21 cellular contexts compared by ENCODE assay signal in the genomic region with DNA sequence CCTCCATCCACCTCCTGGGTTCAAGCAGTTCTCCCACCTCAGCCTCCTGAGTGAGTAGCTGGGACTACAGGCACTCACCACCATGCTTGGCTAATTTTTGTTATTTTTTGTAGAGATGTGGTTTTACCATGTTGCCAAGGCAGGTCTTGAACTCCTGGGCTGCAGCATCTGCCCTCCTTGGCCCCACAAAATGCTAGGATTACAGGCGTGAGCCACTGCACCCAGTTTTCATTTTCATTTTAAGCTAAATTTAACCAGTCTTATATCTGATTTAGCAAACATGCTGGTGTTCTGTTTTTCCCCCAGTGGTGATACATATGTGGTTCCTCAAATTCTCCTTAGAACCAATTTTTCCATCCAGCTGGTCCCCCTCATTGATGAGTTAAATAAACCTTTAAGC. TPM values are rescaled to one million over a fixed set of nuclear protein-coding genes. Genes with fewer than 3 reads are reported as not detected.
A peak's percentile ranks its signal among the peaks of the same experiment; 100 is the strongest.
DNase-seq lines count a peak whose midpoint lies in the region; ATAC-seq and TF ChIP-seq lines count a peak whose summit lies in the region.
"Had no signal": no experiment of that assay in that cellular context is flagged by ENCODE, and none has a peak within 500 bp of the region (broad histone marks: within the 10 kb centered on the region; RNA-seq: fewer than 3 reads in every experiment).

No MANE protein-coding gene starts in this region.

- H3K36me3 Mint-ChIP-seq in H9 (ENCODE audit: insufficient read depth in 1 of 3, low read depth in 3 of 3) (peaks cover 2 to 10% (median 4%) of the 10 kb centered on the region in 3 experiments; a peak in 4 of 7 replicates), neural progenitor cell (no peaks in the 10 kb centered on the region)
- no peaks in the 10 kb centered on the region for H3K36me3 Mint-ChIP-seq in activated CD8-positive, alpha-beta T cell treated with anti-CD3 and anti-CD28 coated beads, Interleukin-2, amount 10 ng/mL, durations not matched to agents 7 days and 5 days (ENCODE audit: low read depth)
- H3K36me3 Mint-ChIP-seq: naive thymus-derived CD8-positive, alpha-beta T cell; stimulated activated effector memory CD8-positive, alpha-beta T cell treated with anti-CD3 and anti-CD28 coated beads, Interleukin-12 subunit alpha, Interleukin-12 subunit beta, amount 100 ng/mL, for 72 hours had no signal

- no peak overlapping the region for H4K91ac ChIP-seq in H9 (ENCODE audit: insufficient read length, low read depth, low read length)

- no peak overlapping the region for H3K14ac ChIP-seq in H9 (ENCODE audit: insufficient read depth, low read length)

- no peak overlapping the region for H3K23ac ChIP-seq in H9 (ENCODE audit: insufficient read length, low read depth, low read length)

- ATAC-seq in activated CD8-positive, alpha-beta T cell treated with anti-CD3 and anti-CD28 coated beads, Interleukin-2, amount 10 ng/mL, durations not matched to agents 7 days and 5 days: no peak
- ATAC-seq: naive thymus-derived CD8-positive, alpha-beta T cell; sciatic nerve; stimulated activated effector memory CD8-positive, alpha-beta T cell treated with anti-CD3 and anti-CD28 coated beads, Interleukin-12 subunit alpha, Interleukin-12 subunit beta, amount 100 ng/mL, for 72 hours had no signal

- H2AFZ ChIP-seq in H9 (ENCODE audit: low read length): no peak overlapping the region
- no peak overlapping the region for H2AFZ ChIP-seq in OCI-LY1 (ENCODE audit: low read length)
- H2AFZ ChIP-seq in neural progenitor cell (replicated peaks): no peak overlapping the region

- no peak overlapping the region for H2BK120ac ChIP-seq in H9 (ENCODE audit: low read depth, low read length, poor library complexity, severe bottlenecking)

- H4K20me1 ChIP-seq in H9 (ENCODE audit: control insufficient read depth, insufficient read depth, insufficient read length) (no peaks in the 10 kb centered on the region), OCI-LY1 (ENCODE audit: insufficient read depth, low read length) (no peaks in the 10 kb centered on the region), neural progenitor cell (ENCODE audit: low read depth) (no peaks in the 10 kb centered on the region)

- H3K79me1 ChIP-seq in H9 (ENCODE audit: insufficient read depth, low read depth, low read length, poor library complexity, severe bottlenecking): no peaks in the 10 kb centered on the region

- H3K27ac Mint-ChIP-seq in H9: peak overlapping the region in 2 of 3 experiments; percentile 28 to 47; a peak in 2 of 7 replicates
- H3K27ac Mint-ChIP-seq in activated CD8-positive, alpha-beta T cell treated with anti-CD3 and anti-CD28 coated beads, Interleukin-2, amount 10 ng/mL, durations not matched to agents 7 days and 5 days: no peak overlapping the region
- no peak overlapping the region for H3K27ac Mint-ChIP-seq in neural progenitor cell
- H3K27ac Mint-ChIP-seq: activated naive CD8-positive, alpha-beta T cell; stimulated activated effector memory CD8-positive, alpha-beta T cell treated with anti-CD3 and anti-CD28 coated beads, Interleukin-12 subunit alpha, Interleukin-12 subunit beta, amount 100 ng/mL, for 72 hours had no signal

- H3K23me2 ChIP-seq in H9 (ENCODE audit: insufficient read length, low read depth, low read length, poor library complexity, severe bottlenecking): no peaks in the 10 kb centered on the region

- H3K9me3 Mint-ChIP-seq in H9 (no peaks in the 10 kb centered on the region; a peak in 2 of 5 replicates), neural progenitor cell (peaks cover 5% of the 10 kb centered on the region)
- no peaks in the 10 kb centered on the region for H3K9me3 Mint-ChIP-seq in activated CD8-positive, alpha-beta T cell treated with anti-CD3 and anti-CD28 coated beads, Interleukin-2, amount 10 ng/mL, durations not matched to agents 7 days and 5 days (ENCODE audit: insufficient read depth)
- H3K9me3 Mint-ChIP-seq: naive thymus-derived CD8-positive, alpha-beta T cell; stimulated activated effector memory CD8-positive, alpha-beta T cell treated with anti-CD3 and anti-CD28 coated beads, Interleukin-12 subunit alpha, Interleukin-12 subunit beta, amount 100 ng/mL, for 72 hours had no signal

- H3K4me1 ChIP-seq in H9 (ENCODE audit: insufficient read depth, low read length) (no peaks in the 10 kb centered on the region), OCI-LY1 (ENCODE audit: insufficient read depth, low read length, severe bottlenecking) (peaks cover 28% of the 10 kb centered on the region), neural progenitor cell (no peaks in the 10 kb centered on the region)
- H3K4me1 ChIP-seq: HAP-1 had no signal

- no peaks in the 10 kb centered on the region for H3K27me3 Mint-ChIP-seq in H9 (ENCODE audit: low read depth)
- H3K27me3 Mint-ChIP-seq in activated CD8-positive, alpha-beta T cell treated with anti-CD3 and anti-CD28 coated beads, Interleukin-2, amount 10 ng/mL, durations not matched to agents 7 days and 5 days (ENCODE audit: low read depth): peaks cover 2% of the 10 kb centered on the region
- peaks cover 5% of the 10 kb centered on the region for H3K27me3 Mint-ChIP-seq in neural progenitor cell (ENCODE audit: insufficient read depth, low read depth)
- H3K27me3 Mint-ChIP-seq: activated naive CD8-positive, alpha-beta T cell; naive thymus-derived CD8-positive, alpha-beta T cell had no signal

- H4K5ac ChIP-seq in H9 (ENCODE audit: insufficient read length, low read depth, low read length): no peak overlapping the region

- H3K27me3 ChIP-seq in GM06990 (replicated peaks; ENCODE audit: control insufficient read depth, insufficient read depth, low read length) (no peaks in the 10 kb centered on the region), H9 (ENCODE audit: insufficient read depth, low read length) (no peaks in the 10 kb centered on the region), OCI-LY1 (ENCODE audit: insufficient read depth, low read length) (no peaks in the 10 kb centered on the region), neural progenitor cell (no peaks in the 10 kb centered on the region)
- H3K27me3 ChIP-seq: esophagus squamous epithelium, ovary had no signal

- no peak overlapping the region for H4K8ac ChIP-seq in H9 (replicated peaks; ENCODE audit: insufficient read length, low read depth, low read length)

- H3K4ac ChIP-seq in H9 (ENCODE audit: low read depth, low read length): no peak overlapping the region

- H2BK20ac ChIP-seq in H9 (ENCODE audit: low read depth, low read length, poor library complexity, severe bottlenecking): no peak overlapping the region

- H2BK5ac ChIP-seq in H9 (ENCODE audit: insufficient read length, low read length): no peak overlapping the region

- CTCF ChIA-PET in activated CD8-positive, alpha-beta T cell treated with anti-CD3 and anti-CD28 coated beads, Interleukin-2, amount 10 ng/mL, durations not matched to agents 7 days and 5 days (lab: Charles Lee): interaction anchor here (0.6 to 3.6 kb wide), 5 partner anchors 43 to 410 kb away, joined by 3 to 15 read pairs (median 4); no protein-coding TSS in a partner anchor

- H3K27ac ChIP-seq in H9 (ENCODE audit: insufficient read length, low read depth, low read length) (no peak overlapping the region), OCI-LY1 (ENCODE audit: low read depth, low read length, poor library complexity, severe bottlenecking) (peak overlapping the region; percentile 53), neural progenitor cell (no peak overlapping the region)
- H3K27ac ChIP-seq: C4-2B, esophagus squamous epithelium, ovary had no signal

- H3K9me3 ChIP-seq in H9 (ENCODE audit: control insufficient read depth, low read depth, low read length) (no peaks in the 10 kb centered on the region), OCI-LY1 (ENCODE audit: low read length) (no peaks in the 10 kb centered on the region), neural progenitor cell (ENCODE audit: low read depth) (no peaks in the 10 kb centered on the region)
- H3K9me3 ChIP-seq: esophagus squamous epithelium, HAP-1, ovary had no signal

- peaks cover 11 to 12% of the 10 kb centered on the region in 2 experiments for H3K4me1 Mint-ChIP-seq in H9
- H3K4me1 Mint-ChIP-seq in activated CD8-positive, alpha-beta T cell treated with anti-CD3 and anti-CD28 coated beads, Interleukin-2, amount 10 ng/mL, durations not matched to agents 7 days and 5 days (ENCODE audit: low read depth): peaks cover 14% of the 10 kb centered on the region
- peaks cover 4% of the 10 kb centered on the region for H3K4me1 Mint-ChIP-seq in neural progenitor cell
- H3K4me1 Mint-ChIP-seq: stimulated activated effector memory CD8-positive, alpha-beta T cell treated with anti-CD3 and anti-CD28 coated beads, Interleukin-12 subunit alpha, Interleukin-12 subunit beta, amount 100 ng/mL, for 72 hours had no signal

- H2AK5ac ChIP-seq in H9 (ENCODE audit: insufficient read length, low read length): no peak overlapping the region

- DNase-seq in GM06990 (ENCODE audit: extremely low read depth, insufficient read length) (peak; percentile 13), H9 (no peak), glomerular visceral epithelial cell (ENCODE audit: extremely low spot score) (peak; percentile 18), AG20443 (ENCODE audit: low spot score) (no peak), neural progenitor cell (ENCODE audit: low spot score) (no peak), NCI-H1417 (lab: John Stamatoyannopoulos, UW) (no peak)
- no peak for DNase-seq in activated CD8-positive, alpha-beta T cell treated with anti-CD3 and anti-CD28 coated beads, Interleukin-2, amount 10 ng/mL, durations not matched to agents 7 days and 5 days
- DNase-seq: esophagus squamous epithelium; kidney glomerular epithelial cell; mesendoderm; naive thymus-derived CD8-positive, alpha-beta T cell; NCI-H2029; NCI-H226; NCI-H774; ovary had no signal

- H3K36me3 ChIP-seq in GM06990 (ENCODE audit: control insufficient read depth, insufficient read depth, low read length): no peaks in the 10 kb centered on the region
- H3K36me3 ChIP-seq in OCI-LY1 (ENCODE audit: insufficient read depth, low read length): no peaks in the 10 kb centered on the region
- no peaks in the 10 kb centered on the region for H3K36me3 ChIP-seq in neural progenitor cell
- H3K36me3 ChIP-seq: esophagus squamous epithelium, HAP-1, ovary had no signal

- H3K79me2 ChIP-seq in H9 (ENCODE audit: insufficient read depth, low read length): no peaks in the 10 kb centered on the region
- no peaks in the 10 kb centered on the region for H3K79me2 ChIP-seq in OCI-LY1 (ENCODE audit: insufficient read depth, low read length)
- no peaks in the 10 kb centered on the region for H3K79me2 ChIP-seq in neural progenitor cell (ENCODE audit: low read depth)

- no peak overlapping the region for H3K4me3 ChIP-seq in GM06990 (replicated peaks; ENCODE audit: low read depth, low read length)
- no peak overlapping the region for H3K4me3 ChIP-seq in OCI-LY1 (ENCODE audit: low read depth, low read length, poor library complexity, severe bottlenecking)
- H3K4me3 ChIP-seq in neural progenitor cell: no peak overlapping the region
- H3K4me3 ChIP-seq: esophagus squamous epithelium, HAP-1, ovary had no signal

- H3K4me2 ChIP-seq in H9 (ENCODE audit: insufficient read depth, insufficient read length, low read length) (no peak overlapping the region), OCI-LY1 (ENCODE audit: low read length) (peak overlapping the region; percentile 33; the same call in 1 of the 2 replicates), neural progenitor cell (no peak overlapping the region)

- TF ChIP-seq CTCF in GM06990 (IDR thresholded peaks at IDR 0.05; ENCODE audit: insufficient read depth, low read length, poor library complexity, severe bottlenecking) (no peak), H9 (conservative IDR thresholded peaks at IDR 0.05) (0 out of 3 replicates have a peak, but pooled peaks have one; percentile 15), OCI-LY1 (IDR thresholded peaks at IDR 0.05; ENCODE audit: low read length) (peak; percentile 11; the same call in 1 of the 2 replicates), neural progenitor cell (IDR thresholded peaks at IDR 0.05) (no peak)

- H2BK15ac ChIP-seq in H9 (ENCODE audit: low read depth, low read length): no peak overlapping the region

- POLR2A ChIA-PET in activated CD8-positive, alpha-beta T cell treated with anti-CD3 and anti-CD28 coated beads, Interleukin-2, amount 10 ng/mL, durations not matched to agents 7 days and 5 days (lab: Charles Lee): no interaction called here

- no peaks in the 10 kb centered on the region for H3K9me2 ChIP-seq in OCI-LY1 (ENCODE audit: low read depth, low read length)

- H3K4me3 Mint-ChIP-seq in H9 (no peak overlapping the region), neural progenitor cell (no peak overlapping the region)
- no peak overlapping the region for H3K4me3 Mint-ChIP-seq in activated CD8-positive, alpha-beta T cell treated with anti-CD3 and anti-CD28 coated beads, Interleukin-2, amount 10 ng/mL, durations not matched to agents 7 days and 5 days
- H3K4me3 Mint-ChIP-seq: activated naive CD8-positive, alpha-beta T cell; naive thymus-derived CD8-positive, alpha-beta T cell; stimulated activated effector memory CD8-positive, alpha-beta T cell treated with anti-CD3 and anti-CD28 coated beads, Interleukin-12 subunit alpha, Interleukin-12 subunit beta, amount 100 ng/mL, for 72 hours had no signal

- H2BK12ac ChIP-seq in H9 (ENCODE audit: insufficient read length, low read depth, low read length): no peak overlapping the region

- H3K9ac ChIP-seq in H9 (ENCODE audit: extremely low read depth, insufficient read length, low read length) (no peak overlapping the region), OCI-LY1 (ENCODE audit: low read length) (no peak overlapping the region), neural progenitor cell (no peak overlapping the region)

- no peak overlapping the region for H3T11ph ChIP-seq in H9 (ENCODE audit: low read length)

- no peak overlapping the region for H3K56ac ChIP-seq in H9 (ENCODE audit: insufficient read length, low read depth, low read length)

- WGBS in H9 (ENCODE audit: extremely low coverage, insufficient read length, low lambda C conversion rate): no CpG with 5 or more reads among the region's 1 CpG

- H3F3A ChIP-seq in OCI-LY1 (ENCODE audit: insufficient read depth, low read length) (no peaks in the 10 kb centered on the region), neural progenitor cell (ENCODE audit: low read depth) (no peaks in the 10 kb centered on the region)

- H3K18ac ChIP-seq in H9 (ENCODE audit: insufficient read length, low read depth, low read length): no peak overlapping the region

RNA-seq across cellular contexts. Expression of a gene that starts 43.8 kb away (rescaled TPM):
- total RNA-seq in H9 (2021): 128 and 134 TPM in 2 replicates
- 10 to 100 TPM; 16.8 to 17.6 TPM for total RNA-seq in activated CD8-positive, alpha-beta T cell treated with anti-CD3 and anti-CD28 coated beads, Interleukin-2, amount 10 ng/mL, durations not matched to agents 7 days and 5 days
- total RNA-seq in neural progenitor cell (ENCODE audit: low replicate concordance): 20.3 and 23.6 TPM in 2 replicates

Comparison
In these comparisons a context has a peak if more than half of its experiments do, and no peak if none do; other contexts are left out.
1. DNase-seq: peak in GM06990 (single experiment) and glomerular visceral epithelial cell (single experiment); none in H9 (single experiment), activated CD8-positive, alpha-beta T cell treated with anti-CD3 and anti-CD28 coated beads, Interleukin-2, amount 10 ng/mL, durations not matched to agents 7 days and 5 days (single experiment), AG20443 (single experiment), neural progenitor cell (single experiment) and NCI-H1417 (0 of 3).
2. CTCF ChIP-seq: peak in H9 (single experiment) and OCI-LY1 (single experiment); none in GM06990 (single experiment) and neural progenitor cell (single experiment).
3. H3K27ac Mint-ChIP-seq: peak in H9 (2 of 3); none in activated CD8-positive, alpha-beta T cell treated with anti-CD3 and anti-CD28 coated beads, Interleukin-2, amount 10 ng/mL, durations not matched to agents 7 days and 5 days (single experiment) and neural progenitor cell (single experiment).